Comparison of ENCODE assay signal across 9 cellular contexts in the genomic region with DNA sequence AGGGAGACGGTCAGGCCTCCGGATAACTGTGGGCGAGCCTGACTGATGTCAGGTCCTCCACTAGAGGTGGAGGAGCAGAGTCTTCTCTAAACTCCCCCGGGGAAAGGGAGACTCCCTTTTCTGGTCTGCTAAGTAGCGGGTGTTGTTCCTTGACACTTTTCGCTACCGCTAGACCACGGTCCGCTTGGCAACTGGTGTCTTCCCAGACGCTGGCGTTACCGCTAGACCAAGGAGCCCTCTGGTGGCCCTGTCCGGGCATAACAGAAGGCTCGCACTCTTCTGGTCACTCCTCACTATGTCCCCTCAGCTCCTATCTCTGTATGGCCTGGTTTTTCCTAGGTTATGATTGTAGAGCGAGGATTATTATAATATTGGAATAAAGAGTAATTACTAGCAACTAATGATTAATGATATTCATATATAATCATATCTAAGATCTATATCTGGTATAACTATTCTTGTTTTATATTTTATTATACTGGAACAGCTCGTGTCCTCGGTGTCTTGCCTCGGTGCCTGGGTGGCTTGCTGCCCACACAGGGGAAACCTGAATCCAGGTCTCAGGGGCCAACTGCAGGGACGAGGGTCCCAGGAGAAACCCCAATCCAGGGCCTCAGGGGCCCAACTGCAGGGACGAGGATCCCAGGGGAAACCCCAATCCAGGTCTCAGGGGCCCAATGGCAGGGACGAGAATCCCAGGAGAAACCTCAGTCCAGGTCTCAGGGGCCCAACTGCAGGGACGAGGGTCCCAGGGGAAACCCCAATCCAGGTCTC. TPM values are rescaled to one million over a fixed set of nuclear protein-coding genes. Genes with fewer than 3 reads are reported as not detected.
DNase-seq lines count a peak whose midpoint lies in the region; ATAC-seq and TF ChIP-seq lines count a peak whose summit lies in the region.
"Not testable (repeated sequence)": the region's sequence is repeated elsewhere in the genome, so short reads cannot be mapped to it uniquely, and the experiment has no call there.
"Had no signal": no experiment of that assay in that cellular context is flagged by ENCODE, and none has a peak within 500 bp of the region (broad histone marks: within the 10 kb centered on the region; RNA-seq: fewer than 3 reads in every experiment).

No MANE protein-coding gene starts in this region.

- intact Hi-C loops in HCT116 (cut with micrococcal nuclease) = loop anchor here (5.0 kb wide), 2 partner anchors 189 to 1024 kb away; a partner anchor contains a TSS
- intact Hi-C loops in colonic mucosa (cut with DNase I) = loop anchor here (10.0 kb wide), 2 partner anchors 141 to 171 kb away; a partner anchor contains a TSS
- intact Hi-C loops in upper lobe of right lung (cut with DNase I) = not testable (repeated sequence)

- H3K9me3 ChIP-seq in DND-41 (ENCODE audit: insufficient read depth, low read length, severe bottlenecking); HCT116 (ENCODE audit: control insufficient read depth in 1 of 2, insufficient read depth in 1 of 2, low read depth in 1 of 2, low read length in 2 of 2); OCI-LY3 (ENCODE audit: insufficient read depth, low read length); colonic mucosa; right atrium auricular region; upper lobe of right lung: not testable (repeated sequence)

- TF ChIP-seq CTCF in DND-41 (IDR thresholded peaks at IDR 0.05; ENCODE audit: borderline replicate concordance, extremely low read depth, low read length, poor library complexity, severe bottlenecking) = peak; percentile 11
- peak in 2 of 3 experiments; percentile 18 to 22; a peak in 2 of 6 replicates for TF ChIP-seq CTCF in HCT116 (IDR thresholded peaks at IDR 0.05 in 2 of 3, conservative IDR thresholded peaks at IDR 0.05 in 1 of 3; ENCODE audit: borderline replicate concordance in 1 of 3, insufficient read depth in 1 of 3, low read depth in 2 of 3, low read length in 2 of 3)
- TF ChIP-seq CTCF in OCI-LY3 (IDR thresholded peaks at IDR 0.05; ENCODE audit: low read depth, low read length) = peak; percentile 29
- TF ChIP-seq CTCF in colonic mucosa (IDR thresholded peaks at IDR 0.05) = not testable (repeated sequence)
- peak; percentile 20 to 54 for TF ChIP-seq CTCF in right atrium auricular region (IDR thresholded peaks at IDR 0.05)
- TF ChIP-seq CTCF in neural crest cell (conservative IDR thresholded peaks at IDR 0.05) = peak; percentile 50
- TF ChIP-seq CTCF in upper lobe of right lung (IDR thresholded peaks at IDR 0.05) = peak; percentile 15

- BruUV-seq in HCT116 (replicated peaks; lab: Mats Ljungman, UMichigan) = not testable (repeated sequence)

- not testable (repeated sequence) for H3K4me3 ChIP-seq in DND-41 (ENCODE audit: low read depth in 1 of 2, low read length in 2 of 2); HCT116 (replicated peaks in 1 of 2; ENCODE audit: low read depth in 1 of 2, low read length in 2 of 2); OCI-LY3 (ENCODE audit: low read length); colonic mucosa; right atrium auricular region; upper lobe of right lung

- H3K9me3 Mint-ChIP-seq in activated CD4-positive, alpha-beta memory T cell treated with anti-CD3 and anti-CD28 coated beads, Interleukin-2, amount 10 ng/mL, durations not matched to agents 7 days and 5 days; neural crest cell: not testable (repeated sequence)

- H3K4me1 Mint-ChIP-seq in activated CD4-positive, alpha-beta memory T cell treated with anti-CD3 and anti-CD28 coated beads, Interleukin-2, amount 10 ng/mL, durations not matched to agents 7 days and 5 days = peaks cover 20% of the 10 kb centered on the region
- not testable (repeated sequence) for H3K4me1 Mint-ChIP-seq in neural crest cell

- CTCF ChIA-PET in HCT116 (lab: Charles Lee) = interaction anchor here (0.7 to 0.8 kb wide), 2 partner anchors 163 to 1024 kb away, joined by 3 read pairs; no protein-coding TSS in a partner anchor
- CTCF ChIA-PET in activated CD4-positive, alpha-beta memory T cell treated with anti-CD3 and anti-CD28 coated beads, Interleukin-2, amount 10 ng/mL, durations not matched to agents 7 days and 5 days (lab: Charles Lee) = interaction anchor here (0.6 to 0.9 kb wide), 2 partner anchors 89 to 174 kb away, joined by 3 read pairs; a partner anchor contains a TSS

- POLR2A ChIA-PET in HCT116 (lab: Charles Lee); activated CD4-positive, alpha-beta memory T cell treated with anti-CD3 and anti-CD28 coated beads, Interleukin-2, amount 10 ng/mL, durations not matched to agents 7 days and 5 days (lab: Charles Lee): not testable (repeated sequence)

- H3K27ac ChIP-seq in DND-41 (ENCODE audit: low read length); HCT116 (ENCODE audit: low read depth, low read length); OCI-LY3 (ENCODE audit: low read length); colonic mucosa; right atrium auricular region; upper lobe of right lung: not testable (repeated sequence)

- not testable (repeated sequence) for TF ChIP-seq POLR2A in HCT116 (IDR thresholded peaks at IDR 0.05; ENCODE audit: borderline replicate concordance, extremely low read depth, insufficient read depth, insufficient read length)

- not testable (repeated sequence) for H3K9me2 ChIP-seq in HCT116 (ENCODE audit: insufficient read depth)

- H3K79me2 ChIP-seq in DND-41 (ENCODE audit: insufficient read depth, low read length); HCT116 (ENCODE audit: insufficient read depth, low read length); OCI-LY3 (ENCODE audit: low read length): not testable (repeated sequence)

- not testable (repeated sequence) for H4K20me1 ChIP-seq in DND-41 (ENCODE audit: insufficient read depth, low read length); HCT116 (ENCODE audit: insufficient read depth); OCI-LY3 (ENCODE audit: insufficient read depth, low read length)

- RAD21 ChIA-PET in HCT116 (lab: Charles Lee; ENCODE audit: low non-redundant PET in 1 of 2, low total read pairs in 2 of 2, uncharacterized antibody in 2 of 2, unreplicated experiment in 2 of 2) = not testable (repeated sequence)

- not testable (repeated sequence) for H3K27me3 ChIP-seq in DND-41 (ENCODE audit: insufficient read depth, low read length, poor library complexity); HCT116 (ENCODE audit: insufficient read depth, low read length); OCI-LY3 (ENCODE audit: low read depth, low read length); colonic mucosa; right atrium auricular region; upper lobe of right lung

- H3K27ac Mint-ChIP-seq in activated CD4-positive, alpha-beta memory T cell treated with anti-CD3 and anti-CD28 coated beads, Interleukin-2, amount 10 ng/mL, durations not matched to agents 7 days and 5 days; neural crest cell (ENCODE audit: unreplicated experiment): not testable (repeated sequence)

- DNase-seq in DND-41; HCT116 (ENCODE audit: low read depth, low spot score); right atrium auricular region (ENCODE audit: low spot score); neural crest cell (ENCODE audit: low read depth, low spot score); upper lobe of right lung: not testable (repeated sequence)
- DNase-seq in activated CD4-positive, alpha-beta memory T cell treated with anti-CD3 and anti-CD28 coated beads, Interleukin-2, amount 10 ng/mL, durations not matched to agents 7 days and 5 days = peak; percentile 51
- peak; percentile 74 for DNase-seq in colonic mucosa

- not testable (repeated sequence) for H3K36me3 Mint-ChIP-seq in activated CD4-positive, alpha-beta memory T cell treated with anti-CD3 and anti-CD28 coated beads, Interleukin-2, amount 10 ng/mL, durations not matched to agents 7 days and 5 days (ENCODE audit: low read depth); neural crest cell (ENCODE audit: low read depth)

- not testable (repeated sequence) for H3K9ac ChIP-seq in DND-41 (ENCODE audit: low read depth, low read length); HCT116 (ENCODE audit: low read length); OCI-LY3 (ENCODE audit: low read length); colonic mucosa (ENCODE audit: low read depth in 2 of 2, low read length in 2 of 2)

- H3K36me3 ChIP-seq in DND-41 (ENCODE audit: insufficient read depth, low read length); HCT116 (ENCODE audit: control insufficient read depth in 1 of 2, insufficient read depth in 2 of 2, low read length in 2 of 2); OCI-LY3 (replicated peaks; ENCODE audit: low read depth, low read length); colonic mucosa; right atrium auricular region; upper lobe of right lung: not testable (repeated sequence)

- not testable (repeated sequence) for H2AFZ ChIP-seq in DND-41 (ENCODE audit: low read depth, low read length); HCT116 (ENCODE audit: low read depth, low read length, poor library complexity, severe bottlenecking); OCI-LY3 (ENCODE audit: low read depth, low read length)

- not testable (repeated sequence) for TF ChIP-seq RAD21 in HCT116 (IDR thresholded peaks at IDR 0.05; ENCODE audit: low read depth)

- H3K4me2 ChIP-seq in DND-41 (ENCODE audit: insufficient read depth, low read length); HCT116 (ENCODE audit: low read length): not testable (repeated sequence)
- peak overlapping the region; percentile 49 for H3K4me2 ChIP-seq in OCI-LY3 (ENCODE audit: low read length)

- not testable (repeated sequence) for H3K27me3 Mint-ChIP-seq in activated CD4-positive, alpha-beta memory T cell treated with anti-CD3 and anti-CD28 coated beads, Interleukin-2, amount 10 ng/mL, durations not matched to agents 7 days and 5 days; neural crest cell (ENCODE audit: low read depth)

- H3K4me1 ChIP-seq in DND-41 (ENCODE audit: insufficient read depth, low read length) (peaks cover 20% of the 10 kb centered on the region), OCI-LY3 (ENCODE audit: low read length) (peaks cover 24% of the 10 kb centered on the region)
- H3K4me1 ChIP-seq in HCT116 (ENCODE audit: control insufficient read depth in 1 of 2, insufficient read depth in 2 of 2, low read length in 2 of 2); colonic mucosa; right atrium auricular region; upper lobe of right lung: not testable (repeated sequence)

- not testable (repeated sequence) for ATAC-seq in DND-41 (ENCODE audit: insufficient read depth, low read depth); HCT116; upper lobe of right lung

- H3K4me3 Mint-ChIP-seq in activated CD4-positive, alpha-beta memory T cell treated with anti-CD3 and anti-CD28 coated beads, Interleukin-2, amount 10 ng/mL, durations not matched to agents 7 days and 5 days; neural crest cell: not testable (repeated sequence)

RNA-seq across cellular contexts. Expression of a gene that starts 6.4 kb away (rescaled TPM):
- not detected for total RNA-seq in HCT116 (2021; ENCODE audit: unreplicated experiment)
- not detected in 2 replicates for polyA plus RNA-seq in HCT116 (2012)
- under 1 TPM in 1 of 2 experiments, not detected in 1; 0.13 TPM for total RNA-seq in activated CD4-positive, alpha-beta memory T cell treated with anti-CD3 and anti-CD28 coated beads, Interleukin-2, amount 10 ng/mL, durations not matched to agents 7 days and 5 days
- not detected for total RNA-seq in colonic mucosa
- not detected for total RNA-seq in right atrium auricular region
- total RNA-seq in neural crest cell = not detected in 2 replicates
- total RNA-seq in upper lobe of right lung = not detected
- total RNA-seq: gastroesophageal sphincter had no signal

RNA-seq across cellular contexts. Expression of a gene that starts 17.2 kb away (rescaled TPM):
- total RNA-seq in HCT116 (2021; ENCODE audit: unreplicated experiment) (0.22 TPM), colonic mucosa (under 1 TPM; 0.21 to 0.35 TPM), right atrium auricular region (10 to 100 TPM in 1 of 2 donors, 1 to 10 TPM in 1; 1.0 to 17.5 TPM), neural crest cell (not detected in 2 replicates), upper lobe of right lung (1.8 TPM)
- 0.04 TPM in 1 of 2 replicates, not detected in the other for polyA plus RNA-seq in HCT116 (2012)
- total RNA-seq in activated CD4-positive, alpha-beta memory T cell treated with anti-CD3 and anti-CD28 coated beads, Interleukin-2, amount 10 ng/mL, durations not matched to agents 7 days and 5 days = 10 to 100 TPM; 17.2 to 17.9 TPM
